Comparison of ENCODE assay signal across 21 cellular contexts in the genomic region with DNA sequence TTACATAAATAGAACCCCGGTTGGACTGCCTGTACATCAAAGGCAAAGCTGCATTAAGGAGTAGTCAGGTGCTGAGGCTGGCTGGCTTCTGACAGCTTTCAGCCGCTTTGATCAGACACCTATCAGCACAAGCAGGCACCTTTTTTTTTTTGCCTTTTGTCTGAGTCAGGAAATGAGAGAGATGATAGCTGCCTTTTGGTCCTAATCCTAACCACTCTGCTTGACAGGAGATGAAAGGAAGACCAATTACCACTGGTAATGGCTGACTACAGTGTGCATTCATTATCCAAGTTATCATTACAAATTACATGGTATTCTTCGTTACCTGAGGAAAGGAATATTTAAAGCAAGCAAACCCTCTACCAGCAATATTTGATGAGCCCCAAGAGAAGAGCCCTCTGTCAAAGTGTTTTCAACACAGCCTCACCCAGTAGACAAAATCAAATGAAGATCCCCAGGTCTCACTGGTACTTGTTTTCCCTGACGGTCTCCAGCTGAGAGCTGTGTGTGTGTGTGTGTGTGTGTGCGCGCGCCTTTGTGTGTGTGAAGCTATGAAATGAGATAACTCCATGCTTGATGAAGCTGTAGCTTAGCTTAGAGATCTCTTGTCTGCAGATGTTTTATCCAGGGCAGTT.
DNase-seq lines count a peak whose midpoint lies in the region; ATAC-seq and TF ChIP-seq lines count a peak whose summit lies in the region.
"Had no signal": no experiment of that assay in that cellular context is flagged by ENCODE, and none has a peak within 500 bp of the region (broad histone marks: within the 10 kb centered on the region; RNA-seq: fewer than 3 reads in every experiment).

No MANE protein-coding gene starts in this region.

- ATAC-seq in Right ventricle myocardium inferior (no peak), HG03108 (IDR thresholded peaks at IDR 0.05; ENCODE audit: unreplicated experiment) (no peak)
- ATAC-seq: activated CD8-positive, alpha-beta T cell treated with anti-CD3 and anti-CD28 coated beads for 36 hours; GM12878; right cardiac atrium; stimulated activated naive CD8-positive, alpha-beta T cell treated with anti-CD3 and anti-CD28 coated beads, Interleukin-15, amount 100 ng/mL, for 72 hours had no signal

- TF ChIP-seq CTCF in foreskin fibroblast (IDR thresholded peaks at IDR 0.05; ENCODE audit: low read depth, low read length), result no peak

- peak; percentile 45 for DNase-seq in Right ventricle myocardium inferior (ENCODE audit: missing footprints)
- DNase-seq in cardiac septum (ENCODE audit: low spot score), result no peak
- peak; percentile 99 for DNase-seq in NCI-H2081 treated with DMSO at 0.1 percent for 48 hours (lab: John Stamatoyannopoulos, UW)
- DNase-seq in NCI-H748 treated with DMSO at 0.1 percent for 48 hours (lab: John Stamatoyannopoulos, UW), result peak; percentile 83
- DNase-seq in NOMO-1 treated with DMSO at 0.1 percent for 48 hours (lab: John Stamatoyannopoulos, UW; ENCODE audit: unreplicated experiment), result no peak
- DNase-seq in foreskin fibroblast, result no peak
- DNase-seq in NOMO-1 treated with dmso at 0.1 percent for 144 hours (lab: John Stamatoyannopoulos, UW; ENCODE audit: unreplicated experiment), result no peak
- DNase-seq: activated CD4-positive, CD25-positive, alpha-beta regulatory T cell; activated CD8-positive, alpha-beta T cell treated with anti-CD3 and anti-CD28 coated beads for 36 hours; activated T-cell treated with anti-CD3 and anti-CD28 coated beads for 4 hours; CD4-positive, alpha-beta T cell; DMS79; KG1; NCI-H524; right cardiac atrium; stimulated activated CD4-positive, alpha-beta T cell treated with anti-CD3 and anti-CD28 coated beads, Interleukin-12 subunit alpha, Interleukin-12 subunit beta, amount 100 ng/mL, for 4 hours; stimulated activated naive CD8-positive, alpha-beta T cell treated with anti-CD3 and anti-CD28 coated beads, Interleukin-15, amount 100 ng/mL, for 72 hours had no signal

- intact Hi-C loops in Right ventricle myocardium inferior (cut with DNase I) (no loop called here), cardiac septum (cut with DNase I) (no loop called here)

- no peak overlapping the region for H3K4me3 ChIP-seq in foreskin fibroblast (ENCODE audit: low read depth in 1 of 2, low read length in 2 of 2)
- H3K4me3 ChIP-seq: coronary artery, GM12878, tibial nerve had no signal

Comparison
In these comparisons a context has a peak if more than half of its experiments do, and no peak if none do; other contexts are left out.
1. DNase-seq: peak in Right ventricle myocardium inferior (single experiment), NCI-H2081 treated with DMSO at 0.1 percent for 48 hours (single experiment) and NCI-H748 treated with DMSO at 0.1 percent for 48 hours (single experiment); none in cardiac septum (single experiment), NOMO-1 treated with DMSO at 0.1 percent for 48 hours (single experiment), foreskin fibroblast (0 of 2) and NOMO-1 treated with dmso at 0.1 percent for 144 hours (single experiment).